Comparison of ENCODE assay signal across 1 cellular context in genomic region chr12:61554268-61555008, GRCh38.
TF ChIP-seq lines count a peak whose summit lies in the region.

No MANE protein-coding gene starts in this region.

TF ChIP-seq in H1, 55 proteins besides CTCF, POLR2A, EP300 and RAD21:
- TF ChIP-seq TBP (IDR thresholded peaks at IDR 0.05; ENCODE audit: low read depth, low read length), result no peak
- no peak for TF ChIP-seq GABPA (IDR thresholded peaks at IDR 0.05; ENCODE audit: borderline replicate concordance, insufficient read depth, low read length)
TF ChIP-seq in H1: peak in this region for 0.
